8 cellular contexts compared by ENCODE assay signal in genomic region chr2:31333527-31334183, GRCh38.
DNase-seq lines count a peak whose midpoint lies in the region; ATAC-seq lines count a peak whose summit lies in the region.

No MANE protein-coding gene starts in this region.

- H3K9me3 Mint-ChIP-seq in memory B cell, result no peaks in the 10 kb centered on the region

- DNase-seq in AML-193 (lab: John Stamatoyannopoulos, UW), result peak; percentile 45 to 56
- DNase-seq in NCI-H524 treated with DMSO at 0.1 percent for 48 hours (lab: John Stamatoyannopoulos, UW), result peak; percentile 51
- peak; percentile 83 to 86 for DNase-seq in activated CD4-positive, alpha-beta T cell treated with anti-CD3 and anti-CD28 coated beads, Interleukin-2, amount 50 U/mL, for 48 hours
- peak; percentile 62 for DNase-seq in effector CD4-positive, alpha-beta T cell
- peak; percentile 84 to 89 for DNase-seq in memory B cell (ENCODE audit: low spot score in 2 of 2)
- peak; percentile 36 to 47 for DNase-seq in stimulated activated CD8-positive, alpha-beta memory T cell treated with anti-CD3 and anti-CD28 coated beads, Interleukin-15, amount 100 ng/mL, for 4 hours (ENCODE audit: low read depth in 2 of 2)

- peaks cover 11% of the 10 kb centered on the region for H3K4me1 Mint-ChIP-seq in memory B cell

- H3K36me3 Mint-ChIP-seq in memory B cell, result no peaks in the 10 kb centered on the region

- ATAC-seq in GM18909 (IDR thresholded peaks at IDR 0.05; ENCODE audit: poor library complexity, unreplicated experiment) (peak; percentile 88), HG03342 (IDR thresholded peaks at IDR 0.05; ENCODE audit: unreplicated experiment) (peak; percentile 86), memory B cell (ENCODE audit: low read depth) (peak; percentile 95)

- H3K27ac Mint-ChIP-seq in memory B cell, result no peak overlapping the region

- H3K27me3 Mint-ChIP-seq in memory B cell, result peaks cover 4% of the 10 kb centered on the region

- no peak overlapping the region for H3K4me3 Mint-ChIP-seq in memory B cell

Comparison
In these comparisons a context has a peak if more than half of its experiments do, and no peak if none do; other contexts are left out.
1. Peak in every context shown above with its lines: DNase-seq and ATAC-seq.